Comparison of ENCODE assay signal across 8 cellular contexts in the genomic region with DNA sequence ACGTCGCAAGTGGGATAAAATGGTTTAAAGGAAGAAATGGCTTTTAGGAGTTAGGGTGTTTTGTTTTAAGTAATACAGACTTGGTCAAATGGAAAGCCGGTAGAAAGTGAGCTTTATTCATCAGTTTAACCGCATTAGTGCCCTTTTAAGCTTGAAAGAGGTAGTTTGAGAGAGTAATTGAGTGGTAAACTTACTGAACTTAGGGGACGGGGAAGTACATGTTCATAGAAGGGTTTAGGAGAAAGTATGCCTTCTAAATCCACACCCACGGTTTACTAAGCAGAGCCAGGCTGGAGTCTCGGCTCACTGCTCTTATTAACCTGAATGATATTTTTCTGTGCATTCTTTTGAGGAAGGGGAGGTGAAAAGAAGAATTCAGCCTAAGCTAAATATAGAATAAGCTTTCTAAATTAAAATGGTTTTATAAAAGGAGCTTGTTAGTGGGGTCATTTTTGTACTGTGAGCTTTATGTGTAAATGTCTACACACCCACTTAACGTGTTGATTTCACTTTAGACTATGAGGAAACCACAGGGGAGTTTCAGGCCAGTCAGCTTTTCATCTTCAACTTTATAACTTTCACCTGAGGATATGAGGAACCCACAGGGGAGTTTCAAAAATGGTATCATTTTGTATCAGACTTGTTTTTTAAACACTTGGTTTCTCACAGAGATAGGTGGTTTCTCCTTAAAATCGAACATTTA. TPM values are rescaled to one million over a fixed set of nuclear protein-coding genes. Genes with fewer than 3 reads are reported as not detected.
DNase-seq lines count a peak whose midpoint lies in the region; ATAC-seq and TF ChIP-seq lines count a peak whose summit lies in the region.
"Not testable (repeated sequence)": the region's sequence is repeated elsewhere in the genome, so short reads cannot be mapped to it uniquely, and the experiment has no call there.

No MANE protein-coding gene starts in this region.

- in situ Hi-C loops in GM23248 (cut with MboI): not testable (repeated sequence)

- H3K4me3 Mint-ChIP-seq in T-helper 1 cell treated with Interleukin-12 subunit alpha and Interleukin-12 subunit beta and Interleukin-4 antibody, amounts not matched to agents 30 μg/mL and 1 μg/mL, for 36 hours: peak overlapping the region; percentile 56
- H3K4me3 Mint-ChIP-seq in activated naive CD8-positive, alpha-beta T cell treated with anti-CD3 and anti-CD28 coated beads, Interleukin-2, amount 10 ng/mL, durations not matched to agents 7 days and 5 days: peak overlapping the region; percentile 99
- H3K4me3 Mint-ChIP-seq in neural crest cell: peak overlapping the region; percentile 48

- DNase-seq in GM06990 (ENCODE audit: extremely low read depth, insufficient read length): peak; percentile 29
- DNase-seq in GM23248: peak; percentile 3
- DNase-seq in activated naive CD8-positive, alpha-beta T cell treated with anti-CD3 and anti-CD28 coated beads, Interleukin-2, amount 10 ng/mL, durations not matched to agents 7 days and 5 days; esophagus muscularis mucosa (ENCODE audit: extremely low spot score); neural crest cell (ENCODE audit: low read depth, low spot score): not testable (repeated sequence)
- peak; percentile 42 to 46 for DNase-seq in thyroid gland

- H3K9me3 Mint-ChIP-seq in T-helper 1 cell treated with Interleukin-12 subunit alpha and Interleukin-12 subunit beta and Interleukin-4 antibody, amounts not matched to agents 30 μg/mL and 1 μg/mL, for 36 hours; activated naive CD8-positive, alpha-beta T cell treated with anti-CD3 and anti-CD28 coated beads, Interleukin-2, amount 10 ng/mL, durations not matched to agents 7 days and 5 days; neural crest cell: not testable (repeated sequence)

- not testable (repeated sequence) for H3K4me3 ChIP-seq in GM06990 (replicated peaks; ENCODE audit: low read depth, low read length)
- H3K4me3 ChIP-seq in GM23248: peak overlapping the region; percentile 82
- peak overlapping the region; percentile 54 to 67 (median 58) for H3K4me3 ChIP-seq in esophagus muscularis mucosa
- H3K4me3 ChIP-seq in thyroid gland (replicated peaks in 1 of 3): peak overlapping the region in 1 of 3 donors; percentile 25

- not testable (repeated sequence) for H3K4me1 ChIP-seq in GM23248 (ENCODE audit: insufficient read depth); esophagus muscularis mucosa; thyroid gland

- H3K4me2 ChIP-seq in GM23248 (ENCODE audit: unreplicated experiment): peak overlapping the region; percentile 90

- peaks cover 19% of the 10 kb centered on the region for H3K79me2 ChIP-seq in GM23248 (ENCODE audit: insufficient read depth)

- not testable (repeated sequence) for H3K36me3 ChIP-seq in GM06990 (ENCODE audit: control insufficient read depth, insufficient read depth, low read length); GM23248 (ENCODE audit: low read depth); esophagus muscularis mucosa; thyroid gland

- not testable (repeated sequence) for H4K20me1 ChIP-seq in GM23248 (ENCODE audit: insufficient read depth)

- H3K27ac ChIP-seq in GM23248 (peak overlapping the region; percentile 77), esophagus muscularis mucosa (replicated peaks in 1 of 4) (peak overlapping the region; percentile 73 to 88 (median 83)), thyroid gland (peak overlapping the region; percentile 61 to 92 (median 88))

- H3F3A ChIP-seq in GM23248 (ENCODE audit: insufficient read depth): not testable (repeated sequence)

- POLR2A ChIA-PET in activated naive CD8-positive, alpha-beta T cell treated with anti-CD3 and anti-CD28 coated beads, Interleukin-2, amount 10 ng/mL, durations not matched to agents 7 days and 5 days (lab: Charles Lee): not testable (repeated sequence)

- H3K4me1 Mint-ChIP-seq in T-helper 1 cell treated with Interleukin-12 subunit alpha and Interleukin-12 subunit beta and Interleukin-4 antibody, amounts not matched to agents 30 μg/mL and 1 μg/mL, for 36 hours (ENCODE audit: low read depth); activated naive CD8-positive, alpha-beta T cell treated with anti-CD3 and anti-CD28 coated beads, Interleukin-2, amount 10 ng/mL, durations not matched to agents 7 days and 5 days; neural crest cell: not testable (repeated sequence)

- H3K27me3 ChIP-seq in GM06990 (replicated peaks; ENCODE audit: control insufficient read depth, insufficient read depth, low read length); GM23248 (replicated peaks; ENCODE audit: insufficient read depth); esophagus muscularis mucosa; thyroid gland: not testable (repeated sequence)

- peak overlapping the region; percentile 80 for H3K27ac Mint-ChIP-seq in T-helper 1 cell treated with Interleukin-12 subunit alpha and Interleukin-12 subunit beta and Interleukin-4 antibody, amounts not matched to agents 30 μg/mL and 1 μg/mL, for 36 hours
- peak overlapping the region; percentile 100 for H3K27ac Mint-ChIP-seq in activated naive CD8-positive, alpha-beta T cell treated with anti-CD3 and anti-CD28 coated beads, Interleukin-2, amount 10 ng/mL, durations not matched to agents 7 days and 5 days
- H3K27ac Mint-ChIP-seq in neural crest cell (ENCODE audit: unreplicated experiment): not testable (repeated sequence)

- peak; percentile 52 for ATAC-seq in HG03354 (IDR thresholded peaks at IDR 0.05; ENCODE audit: poor library complexity, severe bottlenecking, unreplicated experiment)
- not testable (repeated sequence) for ATAC-seq in activated naive CD8-positive, alpha-beta T cell treated with anti-CD3 and anti-CD28 coated beads, Interleukin-2, amount 10 ng/mL, durations not matched to agents 7 days and 5 days (ENCODE audit: low read depth)

- H3K36me3 Mint-ChIP-seq in T-helper 1 cell treated with Interleukin-12 subunit alpha and Interleukin-12 subunit beta and Interleukin-4 antibody, amounts not matched to agents 30 μg/mL and 1 μg/mL, for 36 hours (ENCODE audit: low read depth); activated naive CD8-positive, alpha-beta T cell treated with anti-CD3 and anti-CD28 coated beads, Interleukin-2, amount 10 ng/mL, durations not matched to agents 7 days and 5 days; neural crest cell (ENCODE audit: low read depth): not testable (repeated sequence)

- H2AFZ ChIP-seq in GM23248: peak overlapping the region; percentile 76

- TF ChIP-seq EP300 in esophagus muscularis mucosa (IDR thresholded peaks at IDR 0.05): not testable (repeated sequence)

- TF ChIP-seq CTCF in GM06990 (IDR thresholded peaks at IDR 0.05; ENCODE audit: insufficient read depth, low read length, poor library complexity, severe bottlenecking); esophagus muscularis mucosa (IDR thresholded peaks at IDR 0.05); neural crest cell (conservative IDR thresholded peaks at IDR 0.05); thyroid gland (IDR thresholded peaks at IDR 0.05): not testable (repeated sequence)

- H3K9me2 ChIP-seq in GM23248 (ENCODE audit: insufficient read depth): not testable (repeated sequence)

- WGBS in GM23248 (ENCODE audit: low coverage in 1 of 2, low lambda C conversion rate in 2 of 2, missing lambda C conversion rate in 2 of 2), 2 experiments: 12 to 14% methylated on average over 8 to 9 of the region's 9 CpGs
- WGBS in esophagus muscularis mucosa: 6% methylated on average over 7 of the region's 9 CpGs
- WGBS in thyroid gland, 2 donors: 7 to 9% methylated on average over 5 to 9 of the region's 9 CpGs

- peak overlapping the region; percentile 84 for H3K9ac ChIP-seq in GM23248

- intact Hi-C loops in esophagus muscularis mucosa (cut with DNase I); thyroid gland (cut with DNase I): not testable (repeated sequence)

- peaks cover 27% of the 10 kb centered on the region for H3K27me3 Mint-ChIP-seq in T-helper 1 cell treated with Interleukin-12 subunit alpha and Interleukin-12 subunit beta and Interleukin-4 antibody, amounts not matched to agents 30 μg/mL and 1 μg/mL, for 36 hours (ENCODE audit: low read depth)
- H3K27me3 Mint-ChIP-seq in activated naive CD8-positive, alpha-beta T cell treated with anti-CD3 and anti-CD28 coated beads, Interleukin-2, amount 10 ng/mL, durations not matched to agents 7 days and 5 days: not testable (repeated sequence)
- peaks cover 10% of the 10 kb centered on the region for H3K27me3 Mint-ChIP-seq in neural crest cell (ENCODE audit: low read depth)

- TF ChIP-seq POLR2A in esophagus muscularis mucosa (IDR thresholded peaks at IDR 0.05; ENCODE audit: low read depth); thyroid gland (IDR thresholded peaks at IDR 0.05): not testable (repeated sequence)

- not testable (repeated sequence) for H3K9me3 ChIP-seq in GM23248 (ENCODE audit: low read depth); esophagus muscularis mucosa; thyroid gland

RNA-seq across cellular contexts. Expression of a gene that starts 26.5 kb away (rescaled TPM):
- 0.51 TPM in 1 of 2 replicates, not detected in the other for total RNA-seq in GM23248 (2014; rRNA removed; shearing (Covaris generic))
- polyA plus RNA-seq in GM23248 (2016; fragmentation: Nextera tagmentation; extraction: Ambion mirVana): 0.30 and 0.48 TPM in 2 replicates
- 10 to 100 TPM in 1 of 2 experiments, 1 to 10 TPM in 1; 7.7 to 11.3 TPM for total RNA-seq in activated naive CD8-positive, alpha-beta T cell treated with anti-CD3 and anti-CD28 coated beads, Interleukin-2, amount 10 ng/mL, durations not matched to agents 7 days and 5 days
- total RNA-seq in esophagus muscularis mucosa (1 to 10 TPM in 1 of 4 donors, under 1 TPM in 1, not detected in 2; 0.71 to 1.7 TPM), neural crest cell (0.40 and 0.82 TPM in 2 replicates), thyroid gland (10 to 100 TPM in 3 of 4 donors, 1 to 10 TPM in 1; 7.9 to 53.2 (median 32.0) TPM)

Comparison
In these comparisons a context has a peak if more than half of its experiments do, and no peak if none do; other contexts are left out.
1. H3K4me3 Mint-ChIP-seq: peak in every context shown above with its lines; median percentile 99 in activated naive CD8-positive, alpha-beta T cell treated with anti-CD3 and anti-CD28 coated beads, Interleukin-2, amount 10 ng/mL, durations not matched to agents 7 days and 5 days; 56 in T-helper 1 cell treated with Interleukin-12 subunit alpha and Interleukin-12 subunit beta and Interleukin-4 antibody, amounts not matched to agents 30 μg/mL and 1 μg/mL, for 36 hours; 48 in neural crest cell.